In the genomic region with DNA sequence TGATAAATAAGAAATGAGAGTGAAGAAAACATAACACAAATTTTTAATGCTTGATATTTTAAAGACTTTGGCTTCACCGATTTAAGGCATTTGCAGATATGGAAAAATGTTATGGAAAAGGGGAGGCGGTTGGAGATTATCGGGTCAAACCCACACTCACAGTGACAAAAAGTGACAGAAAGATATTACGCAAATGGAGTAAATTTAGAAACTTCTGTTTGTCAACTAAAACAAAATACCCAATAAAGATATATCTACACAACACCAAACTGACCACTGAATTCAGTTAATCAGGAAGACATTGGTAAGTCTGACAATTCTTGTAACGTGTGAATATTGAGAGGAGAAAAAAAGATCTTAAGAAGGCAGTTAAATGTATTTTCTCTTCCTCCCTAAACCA, we compare ENCODE assay signal across 1 cellular context.
A peak's percentile ranks its signal among the peaks of the same experiment; 100 is the strongest.
TF ChIP-seq lines count a peak whose summit lies in the region.

No MANE protein-coding gene starts in this region.

TF ChIP-seq in K562, 482 proteins besides CTCF, POLR2A, EP300 and RAD21 (continued from another document and continues in another):
- TF ChIP-seq SP1 (CRISPR knock-in tag; IDR thresholded peaks at IDR 0.05) (no peak; the same call in 1 of the 2 replicates), CBX2 (IDR thresholded peaks at IDR 0.05; ENCODE audit: insufficient read depth, low read length, poor library complexity, severe bottlenecking) (no peak), DPF2 (IDR thresholded peaks at IDR 0.05) (peak; percentile 87), NFYB (IDR thresholded peaks at IDR 0.05; ENCODE audit: extremely low read depth, insufficient read length) (no peak), SRF (CRISPR knock-in tag; IDR thresholded peaks at IDR 0.05) (no peak), IFI16 (CRISPR knock-in tag; IDR thresholded peaks at IDR 0.05) (no peak), ZNF3 (CRISPR knock-in tag; IDR thresholded peaks at IDR 0.05) (no peak), MYC (IDR thresholded peaks at IDR 0.05; ENCODE audit: low read depth, low read length) (no peak), MYC (CRISPR knock-in tag; IDR thresholded peaks at IDR 0.05; ENCODE audit: borderline replicate concordance, low read depth) (no peak), HDAC1 (IDR thresholded peaks at IDR 0.05) (no peak), ZNF75A (CRISPR knock-in tag; IDR thresholded peaks at IDR 0.05) (no peak), KLF16 (IDR thresholded peaks at IDR 0.05) (peak; percentile 45), MAZ (CRISPR knock-in tag; conservative IDR thresholded peaks at IDR 0.05 in 1 of 2, IDR thresholded peaks at IDR 0.05 in 1 of 2) (no peak; a peak in 1 of 4 replicates), NFATC3 (IDR thresholded peaks at IDR 0.05) (peak; percentile 79; the same call in 1 of the 2 replicates), ZNF134 (CRISPR knock-in tag; conservative IDR thresholded peaks at IDR 0.05) (no peak), BHLHE40 (IDR thresholded peaks at IDR 0.05; ENCODE audit: low read length) (no peak), FOS (IDR thresholded peaks at IDR 0.05; ENCODE audit: extremely low read depth, insufficient read length) (no peak), WHSC1 (IDR thresholded peaks at IDR 0.05; ENCODE audit: low read length) (no peak), RBM34 (IDR thresholded peaks at IDR 0.05; ENCODE audit: borderline replicate concordance, insufficient read depth, low read length) (no peak), ARID1B (IDR thresholded peaks at IDR 0.05) (peak; percentile 88), MEF2A (IDR thresholded peaks at IDR 0.05; ENCODE audit: control insufficient read depth, low read depth, low read length) (peak; percentile 76), SMARCB1 (IDR thresholded peaks at IDR 0.05; ENCODE audit: insufficient read length, low read depth) (peak; percentile 32), HMG20B (CRISPR knock-in tag; IDR thresholded peaks at IDR 0.05) (no peak), ZNF124 (CRISPR knock-in tag; IDR thresholded peaks at IDR 0.05) (no peak), FOXM1 (IDR thresholded peaks at IDR 0.05; ENCODE audit: low read depth) (peak; percentile 60; the same call in 1 of the 2 replicates), FOXM1 (CRISPR knock-in tag; IDR thresholded peaks at IDR 0.05; ENCODE audit: low read depth) (no peak), TCF3 (CRISPR knock-in tag; IDR thresholded peaks at IDR 0.05) (peak; percentile 73), ZBTB8A (IDR thresholded peaks at IDR 0.05; ENCODE audit: partially characterized antibody) (no peak), ZNF140 (CRISPR knock-in tag; IDR thresholded peaks at IDR 0.05) (no peak)
- TF ChIP-seq, protein P1, sequence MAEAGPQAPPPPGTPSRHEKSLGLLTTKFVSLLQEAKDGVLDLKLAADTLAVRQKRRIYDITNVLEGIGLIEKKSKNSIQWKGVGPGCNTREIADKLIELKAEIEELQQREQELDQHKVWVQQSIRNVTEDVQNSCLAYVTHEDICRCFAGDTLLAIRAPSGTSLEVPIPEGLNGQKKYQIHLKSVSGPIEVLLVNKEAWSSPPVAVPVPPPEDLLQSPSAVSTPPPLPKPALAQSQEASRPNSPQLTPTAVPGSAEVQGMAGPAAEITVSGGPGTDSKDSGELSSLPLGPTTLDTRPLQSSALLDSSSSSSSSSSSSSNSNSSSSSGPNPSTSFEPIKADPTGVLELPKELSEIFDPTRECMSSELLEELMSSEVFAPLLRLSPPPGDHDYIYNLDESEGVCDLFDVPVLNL (CRISPR knock-in tag; IDR thresholded peaks at IDR 0.05; ENCODE audit: low read depth): no peak
- TF ChIP-seq, protein P2, sequence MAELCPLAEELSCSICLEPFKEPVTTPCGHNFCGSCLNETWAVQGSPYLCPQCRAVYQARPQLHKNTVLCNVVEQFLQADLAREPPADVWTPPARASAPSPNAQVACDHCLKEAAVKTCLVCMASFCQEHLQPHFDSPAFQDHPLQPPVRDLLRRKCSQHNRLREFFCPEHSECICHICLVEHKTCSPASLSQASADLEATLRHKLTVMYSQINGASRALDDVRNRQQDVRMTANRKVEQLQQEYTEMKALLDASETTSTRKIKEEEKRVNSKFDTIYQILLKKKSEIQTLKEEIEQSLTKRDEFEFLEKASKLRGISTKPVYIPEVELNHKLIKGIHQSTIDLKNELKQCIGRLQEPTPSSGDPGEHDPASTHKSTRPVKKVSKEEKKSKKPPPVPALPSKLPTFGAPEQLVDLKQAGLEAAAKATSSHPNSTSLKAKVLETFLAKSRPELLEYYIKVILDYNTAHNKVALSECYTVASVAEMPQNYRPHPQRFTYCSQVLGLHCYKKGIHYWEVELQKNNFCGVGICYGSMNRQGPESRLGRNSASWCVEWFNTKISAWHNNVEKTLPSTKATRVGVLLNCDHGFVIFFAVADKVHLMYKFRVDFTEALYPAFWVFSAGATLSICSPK (IDR thresholded peaks at IDR 0.05; ENCODE audit: borderline replicate concordance): no peak
- TF ChIP-seq, protein P3, sequence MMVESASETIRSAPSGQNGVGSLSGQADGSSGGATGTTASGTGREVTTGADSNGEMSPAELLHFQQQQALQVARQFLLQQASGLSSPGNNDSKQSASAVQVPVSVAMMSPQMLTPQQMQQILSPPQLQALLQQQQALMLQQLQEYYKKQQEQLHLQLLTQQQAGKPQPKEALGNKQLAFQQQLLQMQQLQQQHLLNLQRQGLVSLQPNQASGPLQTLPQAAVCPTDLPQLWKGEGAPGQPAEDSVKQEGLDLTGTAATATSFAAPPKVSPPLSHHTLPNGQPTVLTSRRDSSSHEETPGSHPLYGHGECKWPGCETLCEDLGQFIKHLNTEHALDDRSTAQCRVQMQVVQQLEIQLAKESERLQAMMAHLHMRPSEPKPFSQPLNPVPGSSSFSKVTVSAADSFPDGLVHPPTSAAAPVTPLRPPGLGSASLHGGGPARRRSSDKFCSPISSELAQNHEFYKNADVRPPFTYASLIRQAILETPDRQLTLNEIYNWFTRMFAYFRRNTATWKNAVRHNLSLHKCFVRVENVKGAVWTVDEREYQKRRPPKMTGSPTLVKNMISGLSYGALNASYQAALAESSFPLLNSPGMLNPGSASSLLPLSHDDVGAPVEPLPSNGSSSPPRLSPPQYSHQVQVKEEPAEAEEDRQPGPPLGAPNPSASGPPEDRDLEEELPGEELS (CRISPR knock-in tag; IDR thresholded peaks at IDR 0.05; ENCODE audit: borderline replicate concordance): no peak
- TF ChIP-seq, protein P4, sequence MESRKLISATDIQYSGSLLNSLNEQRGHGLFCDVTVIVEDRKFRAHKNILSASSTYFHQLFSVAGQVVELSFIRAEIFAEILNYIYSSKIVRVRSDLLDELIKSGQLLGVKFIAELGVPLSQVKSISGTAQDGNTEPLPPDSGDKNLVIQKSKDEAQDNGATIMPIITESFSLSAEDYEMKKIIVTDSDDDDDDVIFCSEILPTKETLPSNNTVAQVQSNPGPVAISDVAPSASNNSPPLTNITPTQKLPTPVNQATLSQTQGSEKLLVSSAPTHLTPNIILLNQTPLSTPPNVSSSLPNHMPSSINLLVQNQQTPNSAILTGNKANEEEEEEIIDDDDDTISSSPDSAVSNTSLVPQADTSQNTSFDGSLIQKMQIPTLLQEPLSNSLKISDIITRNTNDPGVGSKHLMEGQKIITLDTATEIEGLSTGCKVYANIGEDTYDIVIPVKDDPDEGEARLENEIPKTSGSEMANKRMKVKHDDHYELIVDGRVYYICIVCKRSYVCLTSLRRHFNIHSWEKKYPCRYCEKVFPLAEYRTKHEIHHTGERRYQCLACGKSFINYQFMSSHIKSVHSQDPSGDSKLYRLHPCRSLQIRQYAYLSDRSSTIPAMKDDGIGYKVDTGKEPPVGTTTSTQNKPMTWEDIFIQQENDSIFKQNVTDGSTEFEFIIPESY (CRISPR knock-in tag; IDR thresholded peaks at IDR 0.05): no peak
- TF ChIP-seq, protein P5, sequence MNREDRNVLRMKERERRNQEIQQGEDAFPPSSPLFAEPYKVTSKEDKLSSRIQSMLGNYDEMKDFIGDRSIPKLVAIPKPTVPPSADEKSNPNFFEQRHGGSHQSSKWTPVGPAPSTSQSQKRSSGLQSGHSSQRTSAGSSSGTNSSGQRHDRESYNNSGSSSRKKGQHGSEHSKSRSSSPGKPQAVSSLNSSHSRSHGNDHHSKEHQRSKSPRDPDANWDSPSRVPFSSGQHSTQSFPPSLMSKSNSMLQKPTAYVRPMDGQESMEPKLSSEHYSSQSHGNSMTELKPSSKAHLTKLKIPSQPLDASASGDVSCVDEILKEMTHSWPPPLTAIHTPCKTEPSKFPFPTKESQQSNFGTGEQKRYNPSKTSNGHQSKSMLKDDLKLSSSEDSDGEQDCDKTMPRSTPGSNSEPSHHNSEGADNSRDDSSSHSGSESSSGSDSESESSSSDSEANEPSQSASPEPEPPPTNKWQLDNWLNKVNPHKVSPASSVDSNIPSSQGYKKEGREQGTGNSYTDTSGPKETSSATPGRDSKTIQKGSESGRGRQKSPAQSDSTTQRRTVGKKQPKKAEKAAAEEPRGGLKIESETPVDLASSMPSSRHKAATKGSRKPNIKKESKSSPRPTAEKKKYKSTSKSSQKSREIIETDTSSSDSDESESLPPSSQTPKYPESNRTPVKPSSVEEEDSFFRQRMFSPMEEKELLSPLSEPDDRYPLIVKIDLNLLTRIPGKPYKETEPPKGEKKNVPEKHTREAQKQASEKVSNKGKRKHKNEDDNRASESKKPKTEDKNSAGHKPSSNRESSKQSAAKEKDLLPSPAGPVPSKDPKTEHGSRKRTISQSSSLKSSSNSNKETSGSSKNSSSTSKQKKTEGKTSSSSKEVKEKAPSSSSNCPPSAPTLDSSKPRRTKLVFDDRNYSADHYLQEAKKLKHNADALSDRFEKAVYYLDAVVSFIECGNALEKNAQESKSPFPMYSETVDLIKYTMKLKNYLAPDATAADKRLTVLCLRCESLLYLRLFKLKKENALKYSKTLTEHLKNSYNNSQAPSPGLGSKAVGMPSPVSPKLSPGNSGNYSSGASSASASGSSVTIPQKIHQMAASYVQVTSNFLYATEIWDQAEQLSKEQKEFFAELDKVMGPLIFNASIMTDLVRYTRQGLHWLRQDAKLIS (CRISPR knock-in tag; IDR thresholded peaks at IDR 0.05): no peak
- TF ChIP-seq, protein P6, sequence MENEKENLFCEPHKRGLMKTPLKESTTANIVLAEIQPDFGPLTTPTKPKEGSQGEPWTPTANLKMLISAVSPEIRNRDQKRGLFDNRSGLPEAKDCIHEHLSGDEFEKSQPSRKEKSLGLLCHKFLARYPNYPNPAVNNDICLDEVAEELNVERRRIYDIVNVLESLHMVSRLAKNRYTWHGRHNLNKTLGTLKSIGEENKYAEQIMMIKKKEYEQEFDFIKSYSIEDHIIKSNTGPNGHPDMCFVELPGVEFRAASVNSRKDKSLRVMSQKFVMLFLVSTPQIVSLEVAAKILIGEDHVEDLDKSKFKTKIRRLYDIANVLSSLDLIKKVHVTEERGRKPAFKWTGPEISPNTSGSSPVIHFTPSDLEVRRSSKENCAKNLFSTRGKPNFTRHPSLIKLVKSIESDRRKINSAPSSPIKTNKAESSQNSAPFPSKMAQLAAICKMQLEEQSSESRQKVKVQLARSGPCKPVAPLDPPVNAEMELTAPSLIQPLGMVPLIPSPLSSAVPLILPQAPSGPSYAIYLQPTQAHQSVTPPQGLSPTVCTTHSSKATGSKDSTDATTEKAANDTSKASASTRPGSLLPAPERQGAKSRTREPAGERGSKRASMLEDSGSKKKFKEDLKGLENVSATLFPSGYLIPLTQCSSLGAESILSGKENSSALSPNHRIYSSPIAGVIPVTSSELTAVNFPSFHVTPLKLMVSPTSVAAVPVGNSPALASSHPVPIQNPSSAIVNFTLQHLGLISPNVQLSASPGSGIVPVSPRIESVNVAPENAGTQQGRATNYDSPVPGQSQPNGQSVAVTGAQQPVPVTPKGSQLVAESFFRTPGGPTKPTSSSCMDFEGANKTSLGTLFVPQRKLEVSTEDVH (IDR thresholded peaks at IDR 0.05; ENCODE audit: low read depth, partially characterized antibody): no peak
- TF ChIP-seq, protein P7, sequence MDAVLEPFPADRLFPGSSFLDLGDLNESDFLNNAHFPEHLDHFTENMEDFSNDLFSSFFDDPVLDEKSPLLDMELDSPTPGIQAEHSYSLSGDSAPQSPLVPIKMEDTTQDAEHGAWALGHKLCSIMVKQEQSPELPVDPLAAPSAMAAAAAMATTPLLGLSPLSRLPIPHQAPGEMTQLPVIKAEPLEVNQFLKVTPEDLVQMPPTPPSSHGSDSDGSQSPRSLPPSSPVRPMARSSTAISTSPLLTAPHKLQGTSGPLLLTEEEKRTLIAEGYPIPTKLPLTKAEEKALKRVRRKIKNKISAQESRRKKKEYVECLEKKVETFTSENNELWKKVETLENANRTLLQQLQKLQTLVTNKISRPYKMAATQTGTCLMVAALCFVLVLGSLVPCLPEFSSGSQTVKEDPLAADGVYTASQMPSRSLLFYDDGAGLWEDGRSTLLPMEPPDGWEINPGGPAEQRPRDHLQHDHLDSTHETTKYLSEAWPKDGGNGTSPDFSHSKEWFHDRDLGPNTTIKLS (IDR thresholded peaks at IDR 0.05; ENCODE audit: borderline replicate concordance, low read depth): no peak
- TF ChIP-seq, protein P8, sequence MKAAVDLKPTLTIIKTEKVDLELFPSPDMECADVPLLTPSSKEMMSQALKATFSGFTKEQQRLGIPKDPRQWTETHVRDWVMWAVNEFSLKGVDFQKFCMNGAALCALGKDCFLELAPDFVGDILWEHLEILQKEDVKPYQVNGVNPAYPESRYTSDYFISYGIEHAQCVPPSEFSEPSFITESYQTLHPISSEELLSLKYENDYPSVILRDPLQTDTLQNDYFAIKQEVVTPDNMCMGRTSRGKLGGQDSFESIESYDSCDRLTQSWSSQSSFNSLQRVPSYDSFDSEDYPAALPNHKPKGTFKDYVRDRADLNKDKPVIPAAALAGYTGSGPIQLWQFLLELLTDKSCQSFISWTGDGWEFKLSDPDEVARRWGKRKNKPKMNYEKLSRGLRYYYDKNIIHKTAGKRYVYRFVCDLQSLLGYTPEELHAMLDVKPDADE (conservative IDR thresholded peaks at IDR 0.05; ENCODE audit: control insufficient read depth, low read depth, low read length): no peak
- TF ChIP-seq, protein P9, sequence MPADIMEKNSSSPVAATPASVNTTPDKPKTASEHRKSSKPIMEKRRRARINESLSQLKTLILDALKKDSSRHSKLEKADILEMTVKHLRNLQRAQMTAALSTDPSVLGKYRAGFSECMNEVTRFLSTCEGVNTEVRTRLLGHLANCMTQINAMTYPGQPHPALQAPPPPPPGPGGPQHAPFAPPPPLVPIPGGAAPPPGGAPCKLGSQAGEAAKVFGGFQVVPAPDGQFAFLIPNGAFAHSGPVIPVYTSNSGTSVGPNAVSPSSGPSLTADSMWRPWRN (IDR thresholded peaks at IDR 0.05; ENCODE audit: low read depth): no peak
- TF ChIP-seq, protein P10, sequence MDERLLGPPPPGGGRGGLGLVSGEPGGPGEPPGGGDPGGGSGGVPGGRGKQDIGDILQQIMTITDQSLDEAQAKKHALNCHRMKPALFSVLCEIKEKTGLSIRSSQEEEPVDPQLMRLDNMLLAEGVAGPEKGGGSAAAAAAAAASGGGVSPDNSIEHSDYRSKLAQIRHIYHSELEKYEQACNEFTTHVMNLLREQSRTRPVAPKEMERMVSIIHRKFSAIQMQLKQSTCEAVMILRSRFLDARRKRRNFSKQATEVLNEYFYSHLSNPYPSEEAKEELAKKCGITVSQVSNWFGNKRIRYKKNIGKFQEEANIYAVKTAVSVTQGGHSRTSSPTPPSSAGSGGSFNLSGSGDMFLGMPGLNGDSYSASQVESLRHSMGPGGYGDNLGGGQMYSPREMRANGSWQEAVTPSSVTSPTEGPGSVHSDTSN (CRISPR knock-in tag; IDR thresholded peaks at IDR 0.05; ENCODE audit: low read depth): no peak
- TF ChIP-seq, protein P10 (tag; conservative IDR thresholded peaks at IDR 0.05; ENCODE audit: low read depth): 0 out of 2 replicates have a peak, but pooled peaks have one; percentile 9
